Comparison of ENCODE assay signal across 11 cellular contexts in genomic region chr9:21688108-21689102, GRCh38.
A peak's percentile ranks its signal among the peaks of the same experiment; 100 is the strongest.
DNase-seq lines count a peak whose midpoint lies in the region; ATAC-seq and TF ChIP-seq lines count a peak whose summit lies in the region.
"Had no signal": no experiment of that assay in that cellular context is flagged by ENCODE, and none has a peak within 500 bp of the region (broad histone marks: within the 10 kb centered on the region; RNA-seq: fewer than 3 reads in every experiment).

No MANE protein-coding gene starts in this region.

- H3K9me3 ChIP-seq in naive thymus-derived CD4-positive, alpha-beta T cell (ENCODE audit: control insufficient read depth in 2 of 3, low read length in 3 of 3) = no peaks in the 10 kb centered on the region
- H3K9me3 ChIP-seq: ascending aorta had no signal

- peak overlapping the region; percentile 70 for H3K27ac ChIP-seq in brain microvascular endothelial cell
- H3K27ac ChIP-seq in naive thymus-derived CD4-positive, alpha-beta T cell (ENCODE audit: low read depth, low read length) = no peak overlapping the region
- H3K27ac ChIP-seq: ascending aorta had no signal

- H3K27ac Mint-ChIP-seq in naive thymus-derived CD4-positive, alpha-beta T cell = no peak overlapping the region

- H3K36me3 Mint-ChIP-seq in naive thymus-derived CD4-positive, alpha-beta T cell = no peaks in the 10 kb centered on the region

- intact Hi-C loops in naive thymus-derived CD4-positive, alpha-beta T cell (cut with micrococcal nuclease) = no loop called here

- CTCF ChIA-PET in naive thymus-derived CD4-positive, alpha-beta T cell (lab: Charles Lee) = no interaction called here

- no peak for ATAC-seq in HG02885 (IDR thresholded peaks at IDR 0.05; ENCODE audit: poor library complexity, unreplicated experiment)
- no peak for ATAC-seq in naive thymus-derived CD4-positive, alpha-beta T cell
- ATAC-seq: T-helper 17 cell had no signal

- H3K9me3 Mint-ChIP-seq in naive thymus-derived CD4-positive, alpha-beta T cell = no peaks in the 10 kb centered on the region

- H3K4me3 ChIP-seq in AG09309 (ENCODE audit: control insufficient read depth, low read depth, low read length) (no peak overlapping the region), brain microvascular endothelial cell (ENCODE audit: low read depth, low read length) (peak overlapping the region; percentile 6)
- H3K4me3 ChIP-seq in naive thymus-derived CD4-positive, alpha-beta T cell (ENCODE audit: low read length) = no peak overlapping the region
- H3K4me3 ChIP-seq: ascending aorta had no signal

- TF ChIP-seq CTCF in AG09309 (IDR thresholded peaks at IDR 0.05; ENCODE audit: control insufficient read depth, insufficient read depth, low read depth, low read length, missing control alignments) (no peak), brain microvascular endothelial cell (IDR thresholded peaks at IDR 0.05; ENCODE audit: low read depth, low read length, missing control alignments) (no peak)

- POLR2A ChIA-PET in naive thymus-derived CD4-positive, alpha-beta T cell (lab: Charles Lee) = interaction anchor here (1.1 kb wide), 1 partner anchor 78 kb away, joined by 3 read pairs; no protein-coding TSS in a partner anchor

- no peaks in the 10 kb centered on the region for H3K27me3 ChIP-seq in brain microvascular endothelial cell (replicated peaks)
- H3K27me3 ChIP-seq in naive thymus-derived CD4-positive, alpha-beta T cell (ENCODE audit: control insufficient read depth in 2 of 2, insufficient read depth in 2 of 2, low read length in 2 of 2) = no peaks in the 10 kb centered on the region
- H3K27me3 ChIP-seq: ascending aorta had no signal

- peaks cover 0 to 14% (median 10%) of the 10 kb centered on the region in 7 donors for H3K4me1 Mint-ChIP-seq in naive thymus-derived CD4-positive, alpha-beta T cell

- in situ Hi-C loops in brain microvascular endothelial cell (cut with HindIII; ENCODE audit: low pct_ligation_motif_present, low sequenced_read_pairs) = loop anchor here (25.0 kb wide), 1 partner anchor 101 kb away; no protein-coding TSS in a partner anchor

- H3K4me3 Mint-ChIP-seq in naive thymus-derived CD4-positive, alpha-beta T cell = peak overlapping the region in 1 of 10 donors; percentile 42

- H3K27me3 Mint-ChIP-seq in naive thymus-derived CD4-positive, alpha-beta T cell = peaks cover 0 to 11% (median 3%) of the 10 kb centered on the region in 5 donors

- no peaks in the 10 kb centered on the region for H3K36me3 ChIP-seq in brain microvascular endothelial cell (replicated peaks)
- H3K36me3 ChIP-seq in naive thymus-derived CD4-positive, alpha-beta T cell (ENCODE audit: control insufficient read depth in 2 of 3, insufficient read depth in 3 of 3, low read length in 3 of 3) = no peaks in the 10 kb centered on the region
- H3K36me3 ChIP-seq: ascending aorta had no signal

- DNase-seq in AG09309 (ENCODE audit: low read depth) (peak; percentile 70), HT-29 (ENCODE audit: low spot score) (peak; percentile 83), brain microvascular endothelial cell (peak; percentile 53), kidney tubule cell (ENCODE audit: low spot score) (peak; percentile 71), NCI-H526 (lab: John Stamatoyannopoulos, UW) (no peak), NCI-H2081 (lab: John Stamatoyannopoulos, UW) (no peak)
- no peak for DNase-seq in naive thymus-derived CD4-positive, alpha-beta T cell
- DNase-seq: Karpas-422, T-helper 17 cell had no signal

- H3K4me1 ChIP-seq in naive thymus-derived CD4-positive, alpha-beta T cell (ENCODE audit: control insufficient read depth in 2 of 2, insufficient read depth in 2 of 2, low read length in 2 of 2) = no peaks in the 10 kb centered on the region
- H3K4me1 ChIP-seq: ascending aorta had no signal

Comparison
In these comparisons a context has a peak if more than half of its experiments do, and no peak if none do; other contexts are left out.
1. DNase-seq: peak in AG09309 (single experiment), HT-29 (single experiment), brain microvascular endothelial cell (single experiment) and kidney tubule cell (single experiment); none in NCI-H526 (0 of 2), naive thymus-derived CD4-positive, alpha-beta T cell (0 of 9) and NCI-H2081 (0 of 2).